2 cellular contexts compared by ENCODE assay signal in the genomic region with DNA sequence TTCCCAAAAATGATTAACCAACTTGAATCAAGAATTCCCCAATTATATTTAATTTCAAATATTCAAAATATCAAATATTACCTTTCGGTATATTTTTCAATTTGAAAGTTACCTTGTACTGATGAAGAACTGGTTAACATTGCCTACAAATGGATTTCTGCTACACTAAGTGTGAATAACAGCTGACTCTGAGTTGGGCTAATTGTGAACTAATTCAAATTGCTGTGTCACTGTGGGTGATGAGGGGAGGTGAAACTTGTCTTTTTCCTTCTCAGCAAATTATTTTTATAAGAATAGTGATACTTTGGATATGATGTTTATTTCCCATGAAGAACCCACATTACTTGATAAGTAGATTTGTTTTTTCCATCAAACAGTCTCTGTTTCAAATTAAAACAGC.
TF ChIP-seq lines count a peak whose summit lies in the region.

No MANE protein-coding gene starts in this region.

TF ChIP-seq in K562, 482 proteins besides CTCF, POLR2A, EP300 and RAD21:
- TF ChIP-seq TCFL5 (CRISPR knock-in tag; conservative IDR thresholded peaks at IDR 0.05) (no peak), MAFF (IDR thresholded peaks at IDR 0.05; ENCODE audit: low read length) (peak; percentile 46; the same call in 1 of the 2 replicates), TRIM24 (IDR thresholded peaks at IDR 0.05) (peak in 1 of 2 experiments; percentile 56; a peak in 1 of 4 replicates), RBM25 (IDR thresholded peaks at IDR 0.05; ENCODE audit: low read depth, low read length, severe bottlenecking) (no peak), KDM1A (IDR thresholded peaks at IDR 0.05) (no peak), DACH1 (IDR thresholded peaks at IDR 0.05; ENCODE audit: partially characterized antibody) (no peak), NFE2 (IDR thresholded peaks at IDR 0.05; ENCODE audit: low read depth) (peak; percentile 79), SP1 (CRISPR knock-in tag; IDR thresholded peaks at IDR 0.05) (no peak), MAFK (IDR thresholded peaks at IDR 0.05; ENCODE audit: low read length) (peak; percentile 35; the same call in 1 of the 2 replicates), ATF1 (CRISPR knock-in tag; IDR thresholded peaks at IDR 0.05) (no peak), ATF1 (tag; IDR thresholded peaks at IDR 0.05) (no peak), MAFG (tag; conservative IDR thresholded peaks at IDR 0.05) (peak; percentile 64), PTBP1 (IDR thresholded peaks at IDR 0.05; ENCODE audit: low read depth, low read length) (no peak), CBX3 (IDR thresholded peaks at IDR 0.05; ENCODE audit: borderline replicate concordance in 1 of 2, low read length in 2 of 2) (no peak), MYBL2 (IDR thresholded peaks at IDR 0.05; ENCODE audit: low read depth) (no peak), MYBL2 (CRISPR knock-in tag; IDR thresholded peaks at IDR 0.05; ENCODE audit: borderline replicate concordance) (no peak), C11orf30 (IDR thresholded peaks at IDR 0.05; ENCODE audit: low read depth) (peak; percentile 70), CLOCK (CRISPR knock-in tag; IDR thresholded peaks at IDR 0.05; ENCODE audit: borderline replicate concordance) (no peak), BACH1 (tag; IDR thresholded peaks at IDR 0.05) (0 out of 2 replicates have a peak, but pooled peaks have one; percentile 40), ZNF316 (IDR thresholded peaks at IDR 0.05) (peak; percentile 91), ZNF780A (CRISPR knock-in tag; IDR thresholded peaks at IDR 0.05) (no peak)
TF ChIP-seq in K562: peak in this region for 8.

TF ChIP-seq in H1, 55 proteins besides CTCF, POLR2A, EP300 and RAD21:
- TF ChIP-seq BACH1 (IDR thresholded peaks at IDR 0.05; ENCODE audit: low read length) (peak; percentile 66), BCL11A (IDR thresholded peaks at IDR 0.05; ENCODE audit: low read depth in 2 of 2, low read length in 2 of 2) (no peak), MAFK (IDR thresholded peaks at IDR 0.05; ENCODE audit: low read depth, low read length) (0 out of 2 replicates have a peak, but pooled peaks have one; percentile 24), CBX8 (IDR thresholded peaks at IDR 0.05; ENCODE audit: borderline replicate concordance, low read depth, low read length) (no peak)
TF ChIP-seq in H1: peak in this region for 2.
